Comparison of ENCODE assay signal across 21 cellular contexts in genomic region chr15:100002091-100002620, GRCh38.
DNase-seq lines count a peak whose midpoint lies in the region; ATAC-seq and TF ChIP-seq lines count a peak whose summit lies in the region.
"Had no signal": no experiment of that assay in that cellular context is flagged by ENCODE, and none has a peak within 500 bp of the region (broad histone marks: within the 10 kb centered on the region; RNA-seq: fewer than 3 reads in every experiment).

No MANE protein-coding gene starts in this region.

- no peaks in the 10 kb centered on the region for H4K20me1 ChIP-seq in neural progenitor cell (ENCODE audit: low read depth)
- no peaks in the 10 kb centered on the region for H4K20me1 ChIP-seq in PC-9 (ENCODE audit: insufficient read depth)

- H3K36me3 ChIP-seq in neural progenitor cell, result no peaks in the 10 kb centered on the region
- H3K36me3 ChIP-seq in PC-9 (ENCODE audit: low read depth), result no peaks in the 10 kb centered on the region
- H3K36me3 ChIP-seq: SJSA1 had no signal

- H3K4me1 ChIP-seq in neural progenitor cell (peaks cover 7% of the 10 kb centered on the region), PC-9 (replicated peaks; ENCODE audit: insufficient read depth) (no peaks in the 10 kb centered on the region)
- H3K4me1 ChIP-seq: SJSA1 had no signal

- CTCF ChIA-PET in PC-9 (lab: Charles Lee), result no interaction called here

- H3K9me3 Mint-ChIP-seq in neural progenitor cell, result no peaks in the 10 kb centered on the region
- H3K9me3 Mint-ChIP-seq: CD4-positive, alpha-beta T cell had no signal

- BruUV-seq in PC-9 (replicated peaks; lab: Mats Ljungman, UMichigan), result no TSS peak

- peaks cover 28% of the 10 kb centered on the region for H3K4me1 Mint-ChIP-seq in neural progenitor cell

- peaks cover 7% of the 10 kb centered on the region for H3K27me3 Mint-ChIP-seq in neural progenitor cell (ENCODE audit: insufficient read depth, low read depth)
- H3K27me3 Mint-ChIP-seq: CD4-positive, alpha-beta T cell had no signal

- no peak overlapping the region for H3K9ac ChIP-seq in neural progenitor cell

- no peak overlapping the region for H3K4me3 Mint-ChIP-seq in neural progenitor cell
- H3K4me3 Mint-ChIP-seq: CD4-positive, alpha-beta T cell had no signal

- no peaks in the 10 kb centered on the region for H3F3A ChIP-seq in neural progenitor cell (ENCODE audit: low read depth)
- no peaks in the 10 kb centered on the region for H3F3A ChIP-seq in PC-9 (ENCODE audit: insufficient read depth, low read depth)

- H3K27me3 ChIP-seq in neural progenitor cell (no peaks in the 10 kb centered on the region), PC-9 (ENCODE audit: insufficient read depth, low read depth) (no peaks in the 10 kb centered on the region)
- H3K27me3 ChIP-seq: SJSA1 had no signal

- peak; percentile 47 for DNase-seq in cardiac septum (ENCODE audit: low spot score)
- DNase-seq in left cardiac atrium, result no peak
- peak; percentile 32 for DNase-seq in globus pallidus (ENCODE audit: low spot score)
- DNase-seq in neural progenitor cell (ENCODE audit: low spot score), result peak; percentile 52
- DNase-seq in PC-9, result no peak
- DNase-seq: Caco-2; CD4-positive, alpha-beta T cell; DMS153; GDM1; GOT3; Karpas-422; NCI-H1048; NCI-H1436; NCI-H1930; NCI-H345; NCI-H524 treated with DMSO at 0.1 percent for 48 hours; PC-3 had no signal

- ATAC-seq in left cardiac atrium (no peak), HG03378 (IDR thresholded peaks at IDR 0.05; ENCODE audit: unreplicated experiment) (no peak), HG02981 (IDR thresholded peaks at IDR 0.05; ENCODE audit: unreplicated experiment) (no peak)
- ATAC-seq: PC-3 had no signal

- intact Hi-C loops in cardiac septum (cut with DNase I) (no loop called here), left cardiac atrium (cut with DNase I) (no loop called here), PC-9 (cut with micrococcal nuclease; ENCODE audit: unreplicated experiment) (no loop called here)

- H3K79me2 ChIP-seq in neural progenitor cell (ENCODE audit: low read depth), result no peaks in the 10 kb centered on the region
- no peaks in the 10 kb centered on the region for H3K79me2 ChIP-seq in PC-9 (ENCODE audit: low read depth)

- H3K36me3 Mint-ChIP-seq in neural progenitor cell, result no peaks in the 10 kb centered on the region

- H2AFZ ChIP-seq in neural progenitor cell (replicated peaks) (no peak overlapping the region), PC-9 (no peak overlapping the region)

- H3K9me3 ChIP-seq in neural progenitor cell (ENCODE audit: low read depth) (no peaks in the 10 kb centered on the region), PC-9 (ENCODE audit: insufficient read depth, low read depth) (no peaks in the 10 kb centered on the region)
- H3K9me3 ChIP-seq: Caco-2, SJSA1 had no signal

- H3K4me2 ChIP-seq in neural progenitor cell (peak overlapping the region; percentile 4), PC-9 (no peak overlapping the region)

- H3K9me2 ChIP-seq in PC-9 (ENCODE audit: insufficient read depth), result no peaks in the 10 kb centered on the region

- no peak for TF ChIP-seq CTCF in neural progenitor cell (IDR thresholded peaks at IDR 0.05)
- no peak for TF ChIP-seq CTCF in PC-9 (conservative IDR thresholded peaks at IDR 0.05)

- POLR2A ChIA-PET in PC-9 (lab: Charles Lee; ENCODE audit: unreplicated experiment), result no interaction called here

- H3K4me3 ChIP-seq in neural progenitor cell (no peak overlapping the region), PC-9 (no peak overlapping the region)
- H3K4me3 ChIP-seq: SJSA1 had no signal

- peak overlapping the region; percentile 47 for H3K27ac Mint-ChIP-seq in neural progenitor cell
- H3K27ac Mint-ChIP-seq: CD4-positive, alpha-beta T cell; IgD-negative memory B cell had no signal

- H3K27ac ChIP-seq in neural progenitor cell (no peak overlapping the region), PC-9 (no peak overlapping the region)
- H3K27ac ChIP-seq: SJSA1 had no signal

Comparison
In these comparisons a context has a peak if more than half of its experiments do, and no peak if none do; other contexts are left out.
1. DNase-seq: peak in cardiac septum (single experiment), globus pallidus (single experiment) and neural progenitor cell (single experiment); none in left cardiac atrium (single experiment) and PC-9 (0 of 2).